16 cellular contexts compared by ENCODE assay signal in the genomic region with DNA sequence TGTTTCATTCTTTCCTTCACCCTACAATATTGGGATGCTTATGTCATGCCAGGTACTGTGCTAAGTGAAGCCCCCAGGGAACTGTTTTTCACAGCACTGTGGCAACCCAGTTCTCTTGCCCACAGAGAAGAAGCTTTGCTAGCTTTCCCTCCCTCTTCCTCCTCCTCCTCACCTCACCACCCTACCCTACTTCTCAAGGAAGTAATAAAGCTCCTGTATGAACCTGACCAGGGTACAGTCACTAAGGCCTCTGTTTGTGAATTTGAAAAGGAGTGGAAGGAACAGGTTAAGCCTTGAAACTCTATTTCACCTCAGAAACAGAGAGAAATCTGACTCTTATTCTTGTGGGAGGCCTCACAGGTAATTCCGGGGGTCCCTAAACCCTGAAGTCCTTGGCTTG.
DNase-seq lines count a peak whose midpoint lies in the region; ATAC-seq and TF ChIP-seq lines count a peak whose summit lies in the region.
"Had no signal": no experiment of that assay in that cellular context is flagged by ENCODE, and none has a peak within 500 bp of the region (broad histone marks: within the 10 kb centered on the region; RNA-seq: fewer than 3 reads in every experiment).

No MANE protein-coding gene starts in this region.

- no peak for TF ChIP-seq POLR2A in ovary (IDR thresholded peaks at IDR 0.05)

- intact Hi-C loops in mucosa of descending colon (cut with DNase I, micrococcal nuclease), result no loop called here
- intact Hi-C loops in ovary (cut with DNase I), result loop anchor here in 2 of 4 donors (5.0 to 10.0 kb wide), 3 partner anchors 220 to 418 kb away; a partner anchor contains a TSS

- H3K36me3 ChIP-seq in mucosa of descending colon (ENCODE audit: low read depth), result no peaks in the 10 kb centered on the region
- H3K36me3 ChIP-seq in ovary, result no peaks in the 10 kb centered on the region
- H3K36me3 ChIP-seq: BLaER1 treated with 17β-estradiol and CSF1 and Interleukin-3, amounts not matched to agents 10 nM and 100 nM had no signal

- H3K27ac ChIP-seq in layer of hippocampus (ENCODE audit: low read depth, low read length) (peak overlapping the region; percentile 3), ovary (peak overlapping the region; percentile 47 to 67)
- H3K27ac ChIP-seq: 22Rv1; A549; BLaER1 treated with 17β-estradiol and CSF1 and Interleukin-3, amounts not matched to agents 10 nM and 100 nM; C4-2B had no signal

- peak; percentile 79 for ATAC-seq in mucosa of descending colon
- ATAC-seq: A549; CD8-positive, alpha-beta T cell had no signal

- TF ChIP-seq CTCF in mucosa of descending colon (IDR thresholded peaks at IDR 0.05) (no peak), ovary (IDR thresholded peaks at IDR 0.05) (no peak)

- no peaks in the 10 kb centered on the region for H3K27me3 ChIP-seq in layer of hippocampus (ENCODE audit: control insufficient read depth, insufficient read depth, low read length)
- H3K27me3 ChIP-seq in ovary, result no peaks in the 10 kb centered on the region
- H3K27me3 ChIP-seq: BLaER1 treated with 17β-estradiol and CSF1 and Interleukin-3, amounts not matched to agents 10 nM and 100 nM had no signal

- no peak for DNase-seq in mucosa of descending colon
- DNase-seq in ovary, result no peak
- no peak for DNase-seq in NOMO-1 treated with dmso at 0.1 percent for 144 hours (lab: John Stamatoyannopoulos, UW; ENCODE audit: unreplicated experiment)
- DNase-seq in occipital lobe (lab: John Stamatoyannopoulos, UW), result no peak
- DNase-seq: AML-193; Caco-2; Calu3; CD4-positive, alpha-beta T cell; CD8-positive, alpha-beta T cell; DMS79 treated with DMSO at 0.1 percent for 48 hours; GF-D8 had no signal

- 48 to 56% (median 52%) methylated on average over 1 of the region's 1 CpG for WGBS in ovary, 3 donors

- TF ChIP-seq EP300 in ovary (IDR thresholded peaks at IDR 0.05), result no peak

- H3K4me3 ChIP-seq in mucosa of descending colon (no peak overlapping the region), ovary (no peak overlapping the region)
- H3K4me3 ChIP-seq: A549; BLaER1 treated with 17β-estradiol and CSF1 and Interleukin-3, amounts not matched to agents 10 nM and 100 nM had no signal

- H3K4me1 ChIP-seq in mucosa of descending colon (ENCODE audit: low read depth) (no peaks in the 10 kb centered on the region), ovary (ENCODE audit: insufficient read depth) (no peaks in the 10 kb centered on the region)
- H3K4me1 ChIP-seq: A549; BLaER1 treated with 17β-estradiol and CSF1 and Interleukin-3, amounts not matched to agents 10 nM and 100 nM; Caco-2 had no signal

- H3K9me3 ChIP-seq in mucosa of descending colon (no peaks in the 10 kb centered on the region), ovary (no peaks in the 10 kb centered on the region)
- H3K9me3 ChIP-seq: A549; BLaER1 treated with 17β-estradiol and CSF1 and Interleukin-3, amounts not matched to agents 10 nM and 100 nM; Caco-2 had no signal
